ENCODE assay signal across 30 cellular contexts in the genomic region with DNA sequence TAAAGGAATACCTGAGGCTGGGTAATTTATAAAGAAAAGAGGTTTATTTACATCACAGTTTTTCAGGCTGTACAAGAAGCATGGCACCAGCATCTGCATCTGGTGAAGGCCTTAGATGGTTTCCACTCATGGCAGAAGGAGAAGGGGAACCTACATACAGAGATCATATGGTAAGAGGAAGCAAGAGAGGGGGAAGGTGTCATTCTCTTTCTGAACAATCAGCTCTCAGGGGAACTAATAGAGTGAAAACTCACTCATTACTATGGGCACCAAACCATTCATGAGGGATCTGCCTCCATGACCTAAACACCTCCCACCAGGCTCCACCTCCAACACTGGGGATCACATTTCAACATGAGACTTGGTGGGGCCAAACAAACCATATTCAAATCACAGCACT.
"Had no signal": no experiment of that assay in that cellular context is flagged by ENCODE, and none has a peak within 500 bp of the region (broad histone marks: within the 10 kb centered on the region; RNA-seq: fewer than 3 reads in every experiment).

No MANE protein-coding gene starts in this region.

- DNase-seq: activated B cell treated with CpG ODN at 0.5 μM for 24 hours; activated CD4-positive, alpha-beta T cell treated with anti-CD3 and anti-CD28 coated beads for 48 hours; activated CD4-positive, alpha-beta T cell treated with anti-CD3 and anti-CD28 coated beads, Interleukin-2, amount 50 U/mL, for 1 hour; activated CD4-positive, alpha-beta T cell treated with anti-CD3 and anti-CD28 coated beads, Interleukin-2, amount 50 U/mL, for 48 hours; activated CD8-positive, alpha-beta memory T cell treated with anti-CD3 and anti-CD28 coated beads for 24 hours; activated CD8-positive, alpha-beta T cell treated with anti-CD3 and anti-CD28 coated beads for 36 hours; activated effector memory CD4-positive, alpha-beta T cell treated with Interleukin-2 at 50 U/mL for 16 hours; activated gamma-delta T cell treated with Interleukin-2 at 50 U/mL for 16 hours; activated naive CD4-positive, alpha-beta T cell treated with anti-CD3 and anti-CD28 coated beads, Interleukin-2, amount 50 U/mL, for 16 hours; activated naive CD4-positive, alpha-beta T cell treated with Interleukin-2 at 50 U/mL for 16 hours; activated T-cell treated with anti-CD3 and anti-CD28 coated beads, Interleukin-2, amount 50 U/mL, for 4 hours; amniotic stem cell; aorta; central memory CD4-positive, alpha-beta T cell; cerebellar nuclear complex; colonic mucosa; effector CD8-positive, alpha-beta T cell; esophagus squamous epithelium; foreskin melanocyte; heart right ventricle; T1000; WERI-Rb-1 had no signal

- H3K79me2 ChIP-seq: hepatocyte had no signal

- H2AFZ ChIP-seq: hepatocyte had no signal

- H3K4me2 ChIP-seq: hepatocyte had no signal

- H3K36me3 ChIP-seq: breast epithelium, cardiac muscle cell, colonic mucosa, esophagus squamous epithelium, gastroesophageal sphincter, heart right ventricle, WERI-Rb-1 had no signal

- H3K4me1 ChIP-seq: breast epithelium, colonic mucosa, gastroesophageal sphincter, heart right ventricle had no signal

- FAIRE-seq: endothelial cell of umbilical vein had no signal

- H3K27ac ChIP-seq: breast epithelium, cardiac muscle cell, colonic mucosa, epithelial cell of prostate, esophagus squamous epithelium, gastroesophageal sphincter, heart right ventricle, hepatocyte, WERI-Rb-1 had no signal

- H3K27me3 ChIP-seq: cardiac muscle cell, colonic mucosa, esophagus squamous epithelium, gastroesophageal sphincter, heart right ventricle, hepatocyte had no signal

- H3K9me3 ChIP-seq: breast epithelium, colonic mucosa, esophagus squamous epithelium, gastroesophageal sphincter, heart right ventricle had no signal

- H3K4me3 ChIP-seq: breast epithelium, cardiac muscle cell, colonic mucosa, esophagus squamous epithelium, gastroesophageal sphincter, heart right ventricle, hepatocyte had no signal

- ATAC-seq: activated CD4-positive, CD25-positive, alpha-beta regulatory T cell treated with anti-CD3 and anti-CD28 coated beads, Interleukin-2, amount 50 U/mL, for 24 hours; activated CD8-positive, alpha-beta T cell treated with anti-CD3 and anti-CD28 coated beads for 36 hours; activated T-cell treated with anti-CD3 and anti-CD28 coated beads, Interleukin-2, amount 50 U/mL, for 4 hours; activated T-helper 17 cell treated with anti-CD3 and anti-CD28 coated beads, Interleukin-2, amount 50 U/mL, for 72 hours; gastroesophageal sphincter; heart right ventricle had no signal
